ENCODE assay signal across 32 cellular contexts in the genomic region with DNA sequence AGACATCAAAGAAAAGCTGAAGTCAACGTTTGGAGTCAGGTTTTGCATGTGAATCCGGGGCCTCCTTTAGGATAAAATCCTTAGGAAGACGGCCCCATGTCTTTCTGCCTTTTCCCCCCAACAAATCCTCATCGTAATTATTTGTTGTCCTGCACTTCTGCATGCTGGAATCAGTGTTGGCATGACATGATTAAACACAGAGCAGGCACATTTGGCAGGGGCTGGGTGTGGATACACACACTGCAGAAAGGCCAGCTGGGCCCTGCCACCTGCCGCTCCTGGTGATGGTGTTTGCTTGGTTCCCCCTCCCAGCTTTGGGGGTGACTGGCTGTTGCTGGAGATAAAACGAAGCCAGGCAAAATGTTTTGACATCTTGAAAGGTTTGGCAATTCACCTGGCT. TPM values are rescaled to one million over a fixed set of nuclear protein-coding genes. Genes with fewer than 3 reads are reported as not detected.
DNase-seq lines count a peak whose midpoint lies in the region; ATAC-seq and TF ChIP-seq lines count a peak whose summit lies in the region.
"Had no signal": no experiment of that assay in that cellular context is flagged by ENCODE, and none has a peak within 500 bp of the region (broad histone marks: within the 10 kb centered on the region; RNA-seq: fewer than 3 reads in every experiment).

No MANE protein-coding gene starts in this region.

- ATAC-seq in omental fat pad (ENCODE audit: low FRiP score), result no peak
- ATAC-seq in activated CD8-positive, alpha-beta memory T cell treated with anti-CD3 and anti-CD28 coated beads, Interleukin-2, amount 10 ng/mL, durations not matched to agents 7 days and 5 days, result no peak
- ATAC-seq: activated T-cell treated with anti-CD3 and anti-CD28 coated beads, Interleukin-2, amount 50 U/mL, for 72 hours; effector memory CD8-positive, alpha-beta T cell; esophagus mucosa; left lobe of liver; naive thymus-derived CD4-positive, alpha-beta T cell had no signal

- no peak overlapping the region for H3K27ac Mint-ChIP-seq in activated CD8-positive, alpha-beta memory T cell treated with anti-CD3 and anti-CD28 coated beads, Interleukin-2, amount 10 ng/mL, durations not matched to agents 7 days and 5 days
- H3K27ac Mint-ChIP-seq: activated T-cell treated with anti-CD3 and anti-CD28 coated beads, Interleukin-2, amount 50 U/mL, for 72 hours; effector memory CD8-positive, alpha-beta T cell; naive thymus-derived CD4-positive, alpha-beta T cell had no signal

- peak overlapping the region; percentile 30 for H3K27ac ChIP-seq in VCaP
- H3K27ac ChIP-seq: breast epithelium, colonic mucosa, upper lobe of left lung had no signal

- no peak overlapping the region for H3K4me3 Mint-ChIP-seq in activated CD8-positive, alpha-beta memory T cell treated with anti-CD3 and anti-CD28 coated beads, Interleukin-2, amount 10 ng/mL, durations not matched to agents 7 days and 5 days
- H3K4me3 Mint-ChIP-seq: activated T-cell treated with anti-CD3 and anti-CD28 coated beads, Interleukin-2, amount 50 U/mL, for 72 hours; effector memory CD8-positive, alpha-beta T cell; naive thymus-derived CD4-positive, alpha-beta T cell had no signal

- H3K4me3 ChIP-seq in H7 (ENCODE audit: insufficient read depth, low read depth, low read length), result no peak overlapping the region
- H3K4me3 ChIP-seq: breast epithelium, colonic mucosa, upper lobe of left lung had no signal

- TF ChIP-seq CTCF in VCaP (conservative IDR thresholded peaks at IDR 0.05) (no peak), omental fat pad (IDR thresholded peaks at IDR 0.05) (no peak)

- no peaks in the 10 kb centered on the region for H3K36me3 ChIP-seq in H7 (replicated peaks; ENCODE audit: control insufficient read depth, insufficient read depth, low read length)
- H3K36me3 ChIP-seq: BE2C, breast epithelium, colonic mucosa, upper lobe of left lung had no signal

- H3K4me1 Mint-ChIP-seq in activated CD8-positive, alpha-beta memory T cell treated with anti-CD3 and anti-CD28 coated beads, Interleukin-2, amount 10 ng/mL, durations not matched to agents 7 days and 5 days, result no peaks in the 10 kb centered on the region
- H3K4me1 Mint-ChIP-seq: naive thymus-derived CD4-positive, alpha-beta T cell had no signal

- H3K36me3 Mint-ChIP-seq in activated CD8-positive, alpha-beta memory T cell treated with anti-CD3 and anti-CD28 coated beads, Interleukin-2, amount 10 ng/mL, durations not matched to agents 7 days and 5 days, result no peaks in the 10 kb centered on the region
- H3K36me3 Mint-ChIP-seq: naive thymus-derived CD4-positive, alpha-beta T cell had no signal

- H3K9me3 Mint-ChIP-seq in activated CD8-positive, alpha-beta memory T cell treated with anti-CD3 and anti-CD28 coated beads, Interleukin-2, amount 10 ng/mL, durations not matched to agents 7 days and 5 days (ENCODE audit: low read depth), result no peaks in the 10 kb centered on the region
- H3K9me3 Mint-ChIP-seq: activated T-cell treated with anti-CD3 and anti-CD28 coated beads, Interleukin-2, amount 50 U/mL, for 72 hours had no signal

- DNase-seq in NCI-H2171 treated with DMSO at 0.1 percent for 48 hours (lab: John Stamatoyannopoulos, UW) (peak; percentile 4), NCI-H2171 (lab: John Stamatoyannopoulos, UW) (no peak), NCI-H2196 treated with DMSO at 0.1 percent for 48 hours (lab: John Stamatoyannopoulos, UW; ENCODE audit: unreplicated experiment) (peak; percentile 43), omental fat pad (ENCODE audit: low spot score) (no peak), H7 (no peak), nucleus accumbens (lab: John Stamatoyannopoulos, UW) (no peak)
- no peak for DNase-seq in activated CD8-positive, alpha-beta memory T cell treated with anti-CD3 and anti-CD28 coated beads, Interleukin-2, amount 10 ng/mL, durations not matched to agents 7 days and 5 days
- DNase-seq: activated CD4-positive, alpha-beta T cell treated with anti-CD3 and anti-CD28 coated beads for 48 hours; activated naive CD4-positive, alpha-beta T cell treated with anti-CD3 and anti-CD28 coated beads, Interleukin-2, amount 50 U/mL, for 16 hours; activated T-cell treated with anti-CD3 and anti-CD28 coated beads, Interleukin-2, amount 50 U/mL, for 72 hours; BE2C; colonic mucosa; effector memory CD8-positive, alpha-beta T cell; foreskin melanocyte; HCEC 1CT; hippocampal formation; Kasumi-1; MV-4-11; naive thymus-derived CD4-positive, alpha-beta T cell; NCI-H446 treated with DMSO at 0.1 percent for 48 hours; stimulated activated CD4-positive, alpha-beta T cell treated with anti-CD3 and anti-CD28 coated beads, Interleukin-1b, Interleukin-23, amount 100 ng/mL, for 48 hours; T-helper 2 cell had no signal

- CTCF ChIA-PET in activated CD8-positive, alpha-beta memory T cell treated with anti-CD3 and anti-CD28 coated beads, Interleukin-2, amount 10 ng/mL, durations not matched to agents 7 days and 5 days (lab: Charles Lee), result interaction anchor here (1.2 kb wide), 1 partner anchor 8 kb away, joined by 3 read pairs; no protein-coding TSS in a partner anchor

- no peaks in the 10 kb centered on the region for H3K27me3 ChIP-seq in H7 (ENCODE audit: control insufficient read depth, insufficient read depth, low read length)
- H3K27me3 ChIP-seq: BE2C, colonic mucosa, upper lobe of left lung had no signal

- no peaks in the 10 kb centered on the region for H3K27me3 Mint-ChIP-seq in activated CD8-positive, alpha-beta memory T cell treated with anti-CD3 and anti-CD28 coated beads, Interleukin-2, amount 10 ng/mL, durations not matched to agents 7 days and 5 days
- H3K27me3 Mint-ChIP-seq: effector memory CD8-positive, alpha-beta T cell had no signal

RNA-seq across cellular contexts. Expression of a gene that starts 46.3 kb away (rescaled TPM):
- under 1 TPM in 1 of 4 donors, not detected in 3; 0.19 TPM for total RNA-seq in omental fat pad
- not detected for total RNA-seq in activated CD8-positive, alpha-beta memory T cell treated with anti-CD3 and anti-CD28 coated beads, Interleukin-2, amount 10 ng/mL, durations not matched to agents 7 days and 5 days
- 6.4 and 19.3 TPM in 2 replicates for total RNA-seq in H7 (2014; rRNA removed; shearing (Covaris generic))
- total RNA-seq: A673; activated T-cell treated with anti-CD3 and anti-CD28 coated beads, Interleukin-2, amount 50 U/mL, for 72 hours; breast epithelium; mesenteric fat pad; naive thymus-derived CD4-positive, alpha-beta T cell; osteoblast; skeletal muscle tissue; subcutaneous adipose tissue had no signal

Comparison
In these comparisons a context has a peak if more than half of its experiments do, and no peak if none do; other contexts are left out.
1. DNase-seq: peak in NCI-H2171 treated with DMSO at 0.1 percent for 48 hours (single experiment) and NCI-H2196 treated with DMSO at 0.1 percent for 48 hours (single experiment); none in NCI-H2171 (single experiment), omental fat pad (single experiment), activated CD8-positive, alpha-beta memory T cell treated with anti-CD3 and anti-CD28 coated beads, Interleukin-2, amount 10 ng/mL, durations not matched to agents 7 days and 5 days (single experiment), H7 (single experiment) and nucleus accumbens (0 of 56).